Comparison of ENCODE assay signal across 31 cellular contexts in the genomic region with DNA sequence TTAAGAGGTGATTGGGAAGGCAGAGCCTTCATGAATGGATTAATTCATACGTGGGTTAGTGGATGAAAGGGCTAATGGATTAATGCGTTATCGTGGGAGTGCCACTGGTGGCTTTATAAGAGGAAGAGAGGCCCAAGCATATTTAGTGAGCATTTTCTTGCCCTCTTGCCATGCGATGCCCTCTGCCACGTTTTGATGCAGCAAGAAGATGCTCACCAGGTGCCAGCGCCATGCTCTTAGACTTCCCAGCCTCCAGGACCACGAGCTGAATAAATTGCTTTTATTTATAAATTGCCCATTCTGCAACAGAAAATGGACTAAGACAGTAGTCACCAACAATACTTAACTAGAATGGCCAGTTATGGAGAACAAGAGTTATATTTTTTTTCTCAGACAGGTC.
"Had no signal": no experiment of that assay in that cellular context is flagged by ENCODE, and none has a peak within 500 bp of the region (broad histone marks: within the 10 kb centered on the region; RNA-seq: fewer than 3 reads in every experiment).

No MANE protein-coding gene starts in this region.

- H3K36me3 Mint-ChIP-seq: naive B cell; naive thymus-derived CD8-positive, alpha-beta T cell; natural killer cell treated with Interleukin-12 subunit alpha and Interleukin-12 subunit beta and Interleukin-15 and Interleukin-18, amount 100 ng/mL, for 72 hours; stimulated activated memory B cell treated with anti-CD40 and anti-IgM and Interleukin-4, amounts not matched to agents 10 μg/mL and 1 μg/mL and 100 μg/mL, for 72 hours had no signal

- H3K27me3 Mint-ChIP-seq: progenitor cell of endocrine pancreas had no signal

- H3K27ac Mint-ChIP-seq: naive B cell; naive thymus-derived CD8-positive, alpha-beta T cell; natural killer cell treated with Interleukin-12 subunit alpha and Interleukin-12 subunit beta and Interleukin-15 and Interleukin-18, amount 100 ng/mL, for 72 hours; nephron progenitor cell; progenitor cell of endocrine pancreas; stimulated activated memory B cell treated with anti-CD40 and anti-IgM and Interleukin-4, amounts not matched to agents 10 μg/mL and 1 μg/mL and 100 μg/mL, for 72 hours; stimulated activated naive CD8-positive, alpha-beta T cell treated with anti-CD3 and anti-CD28 coated beads, Interleukin-15, amount 100 ng/mL, for 72 hours had no signal

- H3K27ac ChIP-seq: neutrophil, ovary, parathyroid adenoma, psoas muscle, skin epidermis, spleen, suprapubic skin, testis, tibial nerve, upper lobe of left lung, vagina had no signal

- H3K36me3 ChIP-seq: neutrophil, ovary, spleen, suprapubic skin, tibial nerve, upper lobe of left lung, vagina had no signal

- H3K27me3 ChIP-seq: ovary, suprapubic skin, testis, tibial nerve, upper lobe of left lung, vagina had no signal

- H3K4me3 Mint-ChIP-seq: naive B cell; naive thymus-derived CD8-positive, alpha-beta T cell; natural killer cell treated with Interleukin-12 subunit alpha and Interleukin-12 subunit beta and Interleukin-15 and Interleukin-18, amount 100 ng/mL, for 72 hours; nephron progenitor cell; neural crest cell; stimulated activated memory B cell treated with anti-CD40 and anti-IgM and Interleukin-4, amounts not matched to agents 10 μg/mL and 1 μg/mL and 100 μg/mL, for 72 hours; stimulated activated naive CD8-positive, alpha-beta T cell treated with anti-CD3 and anti-CD28 coated beads, Interleukin-15, amount 100 ng/mL, for 72 hours had no signal

- H3K9me3 Mint-ChIP-seq: naive thymus-derived CD8-positive, alpha-beta T cell; nephron progenitor cell; neural crest cell; stimulated activated naive CD8-positive, alpha-beta T cell treated with anti-CD3 and anti-CD28 coated beads, Interleukin-15, amount 100 ng/mL, for 72 hours had no signal

- H3K4me1 Mint-ChIP-seq: stimulated activated memory B cell treated with anti-CD40 and anti-IgM and Interleukin-4, amounts not matched to agents 10 μg/mL and 1 μg/mL and 100 μg/mL, for 72 hours; stimulated activated naive CD8-positive, alpha-beta T cell treated with anti-CD3 and anti-CD28 coated beads, Interleukin-15, amount 100 ng/mL, for 72 hours had no signal

- DNase-seq: naive B cell; naive thymus-derived CD8-positive, alpha-beta T cell; nephron progenitor cell; nucleus accumbens; ovary; psoas muscle; right cardiac atrium; spleen; stimulated activated CD4-positive, alpha-beta T cell treated with anti-CD3 and anti-CD28 coated beads, Interleukin-12 subunit alpha, Interleukin-12 subunit beta, amount 100 ng/mL, for 4 hours; stimulated activated CD4-positive, alpha-beta T cell treated with anti-CD3 and anti-CD28 coated beads, Interleukin-1b, Interleukin-23, amount 100 ng/mL, for 48 hours; stimulated activated CD4-positive, alpha-beta T cell treated with anti-CD3 and anti-CD28 coated beads, Interleukin-4, amount 100 ng/mL, for 1 hour; stimulated activated CD4-positive, alpha-beta T cell treated with anti-CD3 and anti-CD28 coated beads, Interleukin-4, amount 100 ng/mL, for 4 hours; stimulated activated CD8-positive, alpha-beta memory T cell treated with anti-CD3 and anti-CD28 coated beads, Interleukin-4, amount 100 ng/mL, for 48 hours; stimulated activated naive CD4-positive, alpha-beta T cell; stimulated activated naive CD8-positive, alpha-beta T cell treated with anti-CD3 and anti-CD28 coated beads, Interleukin-15, amount 100 ng/mL, for 72 hours; stimulated activated naive CD8-positive, alpha-beta T cell treated with anti-CD3 and anti-CD28 coated beads, Interleukin-15, Interleukin-2, amounts not matched to agents 100 U/mL and 50 U/mL, for 24 hours; substantia nigra; testis; trophoblast cell; upper lobe of left lung had no signal

- H3K9me3 ChIP-seq: neutrophil, ovary, psoas muscle, spleen, suprapubic skin, testis, tibial nerve, upper lobe of left lung, vagina had no signal

- H3K4me3 ChIP-seq: ovary, psoas muscle, skin epidermis, smooth muscle cell, spleen, suprapubic skin, testis, tibial nerve, upper lobe of left lung, vagina had no signal
